ENCODE assay signal across 27 cellular contexts in genomic region chr9:130237071-130237470, GRCh38. TPM values are rescaled to one million over a fixed set of nuclear protein-coding genes. Genes with fewer than 3 reads are reported as not detected.
DNase-seq lines count a peak whose midpoint lies in the region; ATAC-seq, FAIRE-seq and TF ChIP-seq lines count a peak whose summit lies in the region.
"Had no signal": no experiment of that assay in that cellular context is flagged by ENCODE, and none has a peak within 500 bp of the region (broad histone marks: within the 10 kb centered on the region; RNA-seq: fewer than 3 reads in every experiment).

No MANE protein-coding gene starts in this region.

- CTCF ChIA-PET in K562 (lab: Yijun Ruan, JAX; ENCODE audit: low intra/inter-chr PET ratio) = interaction anchor here (0.6 to 2.8 kb wide), 4 partner anchors 129 to 351 kb away, joined by 3 to 29 read pairs (median 4); no protein-coding TSS in a partner anchor
- CTCF ChIA-PET in activated naive CD4-positive, alpha-beta T cell treated with anti-CD3 and anti-CD28 coated beads, Interleukin-2, amount 10 ng/mL, durations not matched to agents 7 days and 5 days (lab: Charles Lee) = interaction anchor here (1.3 to 3.5 kb wide), 4 partner anchors 10 to 130 kb away, joined by 3 to 33 read pairs (median 10); no protein-coding TSS in a partner anchor

- H3K4me3 Mint-ChIP-seq in activated T-cell treated with anti-CD3 and anti-CD28 coated beads, Interleukin-2, amount 50 U/mL, for 24 hours = no peak overlapping the region
- H3K4me3 Mint-ChIP-seq in activated naive CD4-positive, alpha-beta T cell treated with anti-CD3 and anti-CD28 coated beads, Interleukin-2, amount 10 ng/mL, durations not matched to agents 7 days and 5 days = no peak overlapping the region
- H3K4me3 Mint-ChIP-seq: activated CD8-positive, alpha-beta T cell treated with anti-CD3 and anti-CD28 coated beads for 36 hours; activated naive CD8-positive, alpha-beta T cell treated with anti-CD3 and anti-CD28 coated beads, Interleukin-2, amount 10 ng/mL, durations not matched to agents 7 days and 5 days; activated T-cell treated with anti-CD3 and anti-CD28 coated beads, Interleukin-2, amount 50 U/mL, for 72 hours; CD8-positive, alpha-beta T cell; memory B cell; neural progenitor cell had no signal

- H3K4me2 ChIP-seq in K562 (ENCODE audit: insufficient read depth, low read length) = no peak overlapping the region
- H3K4me2 ChIP-seq: neural progenitor cell had no signal

- no peak for FAIRE-seq in K562 (lab: Jason Lieb, UNC)
- FAIRE-seq: GM18507 had no signal

- no peaks in the 10 kb centered on the region for H3K9me1 ChIP-seq in K562 (ENCODE audit: control insufficient read depth, insufficient read depth, low read length)

- 77% methylated on average over 8 of the region's 11 CpGs for WGBS in K562 (ENCODE audit: insufficient coverage, low coverage, missing lambda C conversion rate)
- 0 to 43% methylated on average over 4 to 10 of the region's 11 CpGs for WGBS in gastroesophageal sphincter (ENCODE audit: low coverage in 1 of 2), 2 donors

- POLR2A ChIA-PET in K562 (lab: Yijun Ruan, JAX) = no interaction called here

- TF ChIP-seq POLR2A in K562 (conservative IDR thresholded peaks at IDR 0.05) = no peak
- TF ChIP-seq POLR2A in gastroesophageal sphincter (IDR thresholded peaks at IDR 0.05) = no peak

- no TSS peak for BruUV-seq in K562 (replicated peaks; lab: Mats Ljungman, UMichigan)

- intact Hi-C loops in K562 (cut with micrococcal nuclease) = loop anchor here (2.0 kb wide), 2 partner anchors 130 to 350 kb away; no protein-coding TSS in a partner anchor

- H3K4me3 ChIP-seq in K562 (no peak overlapping the region), gastroesophageal sphincter (no peak overlapping the region), rectal smooth muscle tissue (ENCODE audit: low read length) (no peak overlapping the region), MG63 (no peak overlapping the region)
- H3K4me3 ChIP-seq: GM23248, heart left ventricle, neural progenitor cell, tibial artery had no signal

- H3K4me1 ChIP-seq in K562 (replicated peaks in 1 of 2; ENCODE audit: control insufficient read depth in 2 of 2, insufficient read depth in 2 of 2, low read length in 2 of 2) (peaks cover 21 to 32% of the 10 kb centered on the region in 2 experiments), gastroesophageal sphincter (peaks cover 0 to 45% (median 10%) of the 10 kb centered on the region in 3 donors), rectal smooth muscle tissue (ENCODE audit: control insufficient read depth, insufficient read depth, low read length) (peaks cover 29% of the 10 kb centered on the region)
- H3K4me1 ChIP-seq: neural progenitor cell had no signal

- no peak overlapping the region for H2AFZ ChIP-seq in K562 (ENCODE audit: low read depth, low read length)
- H2AFZ ChIP-seq: GM23248, neural progenitor cell had no signal

- no peaks in the 10 kb centered on the region for H3K27me3 Mint-ChIP-seq in activated T-cell treated with anti-CD3 and anti-CD28 coated beads, Interleukin-2, amount 50 U/mL, for 24 hours
- peaks cover 11% of the 10 kb centered on the region for H3K27me3 Mint-ChIP-seq in activated naive CD4-positive, alpha-beta T cell treated with anti-CD3 and anti-CD28 coated beads, Interleukin-2, amount 10 ng/mL, durations not matched to agents 7 days and 5 days
- H3K27me3 Mint-ChIP-seq: activated CD8-positive, alpha-beta T cell treated with anti-CD3 and anti-CD28 coated beads for 36 hours had no signal

- peaks cover 17% of the 10 kb centered on the region; the same call in 2 of the 3 replicates for H3K36me3 ChIP-seq in K562 (ENCODE audit: control insufficient read depth, insufficient read depth, low read length)
- H3K36me3 ChIP-seq in gastroesophageal sphincter = peaks cover 0 to 30% of the 10 kb centered on the region in 2 donors
- H3K36me3 ChIP-seq in rectal smooth muscle tissue (ENCODE audit: control insufficient read depth, insufficient read depth, low read length) = no peaks in the 10 kb centered on the region
- H3K36me3 ChIP-seq in MG63 = peaks cover 8% of the 10 kb centered on the region
- H3K36me3 ChIP-seq: heart left ventricle, neural progenitor cell had no signal

- H4K20me1 ChIP-seq in K562 (replicated peaks; ENCODE audit: control insufficient read depth, insufficient read depth, low read length) = 0 out of 2 replicates have a peak, but pooled peaks cover 4% of the 10 kb centered on the region

- no peak overlapping the region for H3K9ac ChIP-seq in K562 (ENCODE audit: insufficient read depth in 1 of 2, low read depth in 2 of 2, low read length in 2 of 2)
- H3K9ac ChIP-seq in rectal smooth muscle tissue (ENCODE audit: low read length) = no peak overlapping the region
- H3K9ac ChIP-seq: GM23248, neural progenitor cell had no signal

- no peaks in the 10 kb centered on the region for H3K79me2 ChIP-seq in K562 (ENCODE audit: control insufficient read depth, insufficient read depth, low read length)

- ATAC-seq in K562 (no peak), gastroesophageal sphincter (no peak)
- ATAC-seq: activated CD8-positive, alpha-beta T cell treated with anti-CD3 and anti-CD28 coated beads for 36 hours; activated T-cell treated with anti-CD3 and anti-CD28 coated beads, Interleukin-2, amount 50 U/mL, for 72 hours; CD8-positive, alpha-beta T cell; heart left ventricle had no signal

- peaks cover 38% of the 10 kb centered on the region for H3K4me1 Mint-ChIP-seq in activated T-cell treated with anti-CD3 and anti-CD28 coated beads, Interleukin-2, amount 50 U/mL, for 24 hours (ENCODE audit: low read depth)
- peaks cover 23% of the 10 kb centered on the region for H3K4me1 Mint-ChIP-seq in activated naive CD4-positive, alpha-beta T cell treated with anti-CD3 and anti-CD28 coated beads, Interleukin-2, amount 10 ng/mL, durations not matched to agents 7 days and 5 days

- in situ Hi-C loops in Caki2 (cut with HindIII; ENCODE audit: low pct_unique_long_range_greater_than_20kb, low sequenced_read_pairs) = no loop called here
- in situ Hi-C loops in K562 (cut with MboI) = loop anchor here (5.0 kb wide), 1 partner anchor 125 kb away; no protein-coding TSS in a partner anchor

- H3K9me3 ChIP-seq in K562 (replicated peaks; ENCODE audit: control insufficient read depth, insufficient read depth, low read depth, low read length) (no peaks in the 10 kb centered on the region), gastroesophageal sphincter (no peaks in the 10 kb centered on the region), MG63 (no peaks in the 10 kb centered on the region)
- H3K9me3 ChIP-seq: heart left ventricle, tibial artery had no signal

- TF ChIP-seq CTCF in K562 (IDR thresholded peaks at IDR 0.05 in 2 of 3, conservative IDR thresholded peaks at IDR 0.05 in 1 of 3; ENCODE audit: insufficient read depth in 2 of 3, low read depth in 1 of 3, low read length in 3 of 3) (no peak), gastroesophageal sphincter (IDR thresholded peaks at IDR 0.05) (no peak)

- H3K27ac Mint-ChIP-seq in activated T-cell treated with anti-CD3 and anti-CD28 coated beads, Interleukin-2, amount 50 U/mL, for 24 hours = no peak overlapping the region
- H3K27ac Mint-ChIP-seq in activated naive CD4-positive, alpha-beta T cell treated with anti-CD3 and anti-CD28 coated beads, Interleukin-2, amount 10 ng/mL, durations not matched to agents 7 days and 5 days = no peak overlapping the region
- H3K27ac Mint-ChIP-seq: activated CD8-positive, alpha-beta T cell treated with anti-CD3 and anti-CD28 coated beads for 36 hours; activated naive CD8-positive, alpha-beta T cell treated with anti-CD3 and anti-CD28 coated beads, Interleukin-2, amount 10 ng/mL, durations not matched to agents 7 days and 5 days; activated T-cell treated with anti-CD3 and anti-CD28 coated beads, Interleukin-2, amount 50 U/mL, for 72 hours; CD8-positive, alpha-beta T cell; IgD-negative memory B cell; memory B cell; neural progenitor cell had no signal

- H3K27me3 ChIP-seq in K562 (ENCODE audit: control insufficient read depth in 2 of 2, insufficient read depth in 2 of 2, low read length in 2 of 2) = no peaks in the 10 kb centered on the region
- H3K27me3 ChIP-seq in gastroesophageal sphincter = no peaks in the 10 kb centered on the region
- no peaks in the 10 kb centered on the region for H3K27me3 ChIP-seq in rectal smooth muscle tissue (ENCODE audit: control insufficient read depth, insufficient read depth, low read length)
- no peaks in the 10 kb centered on the region for H3K27me3 ChIP-seq in MG63
- H3K27me3 ChIP-seq: brain microvascular endothelial cell, heart left ventricle, neural progenitor cell, tibial artery had no signal

- TF ChIP-seq RAD21 in K562 (CRISPR knock-in tag; conservative IDR thresholded peaks at IDR 0.05 in 1 of 2, IDR thresholded peaks at IDR 0.05 in 1 of 2) = no peak

- H3K9me3 Mint-ChIP-seq in activated T-cell treated with anti-CD3 and anti-CD28 coated beads, Interleukin-2, amount 50 U/mL, for 24 hours = no peaks in the 10 kb centered on the region
- H3K9me3 Mint-ChIP-seq in activated naive CD4-positive, alpha-beta T cell treated with anti-CD3 and anti-CD28 coated beads, Interleukin-2, amount 10 ng/mL, durations not matched to agents 7 days and 5 days = no peaks in the 10 kb centered on the region
- H3K9me3 Mint-ChIP-seq: activated CD8-positive, alpha-beta T cell treated with anti-CD3 and anti-CD28 coated beads for 36 hours; activated naive CD8-positive, alpha-beta T cell treated with anti-CD3 and anti-CD28 coated beads, Interleukin-2, amount 10 ng/mL, durations not matched to agents 7 days and 5 days; activated T-cell treated with anti-CD3 and anti-CD28 coated beads, Interleukin-2, amount 50 U/mL, for 72 hours; CD8-positive, alpha-beta T cell; IgD-negative memory B cell; memory B cell; neural progenitor cell had no signal

- DNase-seq in Caki2 (ENCODE audit: low read depth) (peak; percentile 54), K562 (ENCODE audit: extremely low read depth in 1 of 4, low spot score in 3 of 4) (no peak), HK-2 (ENCODE audit: unreplicated experiment) (no peak), MG63 (no peak)
- DNase-seq in activated T-cell treated with anti-CD3 and anti-CD28 coated beads, Interleukin-2, amount 50 U/mL, for 24 hours = no peak
- DNase-seq in activated naive CD4-positive, alpha-beta T cell treated with anti-CD3 and anti-CD28 coated beads, Interleukin-2, amount 10 ng/mL, durations not matched to agents 7 days and 5 days = no peak
- DNase-seq: activated naive CD8-positive, alpha-beta T cell treated with anti-CD3 and anti-CD28 coated beads, Interleukin-2, amount 10 ng/mL, durations not matched to agents 7 days and 5 days; activated T-cell treated with anti-CD3 and anti-CD28 coated beads, Interleukin-2, amount 50 U/mL, for 72 hours; brain microvascular endothelial cell; CD8-positive, alpha-beta T cell; dermis blood vessel endothelial cell; GM23248; heart left ventricle; NCI-H2081 treated with DMSO at 0.1 percent for 48 hours; NCI-H524; retina; SHP77; tibial artery had no signal

- TF ChIP-seq EP300 in K562 (IDR thresholded peaks at IDR 0.05; ENCODE audit: low read length) (no peak), gastroesophageal sphincter (IDR thresholded peaks at IDR 0.05) (no peak)

- peaks cover 17% of the 10 kb centered on the region for H3K36me3 Mint-ChIP-seq in activated T-cell treated with anti-CD3 and anti-CD28 coated beads, Interleukin-2, amount 50 U/mL, for 24 hours (ENCODE audit: low read depth)
- H3K36me3 Mint-ChIP-seq in activated naive CD4-positive, alpha-beta T cell treated with anti-CD3 and anti-CD28 coated beads, Interleukin-2, amount 10 ng/mL, durations not matched to agents 7 days and 5 days = no peaks in the 10 kb centered on the region
- H3K36me3 Mint-ChIP-seq: activated naive CD8-positive, alpha-beta T cell treated with anti-CD3 and anti-CD28 coated beads, Interleukin-2, amount 10 ng/mL, durations not matched to agents 7 days and 5 days; CD8-positive, alpha-beta T cell; IgD-negative memory B cell; memory B cell had no signal

- H3K27ac ChIP-seq in K562 (ENCODE audit: extremely low read depth, low read depth, low read length) (no peak overlapping the region), gastroesophageal sphincter (peak overlapping the region; percentile 21 to 87 (median 83)), rectal smooth muscle tissue (ENCODE audit: low read depth, low read length) (peak overlapping the region; percentile 80)
- H3K27ac ChIP-seq: brain microvascular endothelial cell, GM23248, neural progenitor cell, tibial artery, VCaP had no signal

RNA-seq across cellular contexts. Expression of gene HMCN2, which starts 28.5 kb away (rescaled TPM):
- total RNA-seq in Caki2 (2014; rRNA removed; shearing (Covaris generic); ENCODE audit: low replicate concordance) = not detected in 2 replicates
- total RNA-seq in K562 (2011; cell fraction: chromatin; rRNA removed; ENCODE audit: low replicate concordance) = 0.28 TPM in 1 of 2 replicates, not detected in the other
- 0.13 and 0.17 TPM in 2 replicates for total RNA-seq in K562 (2011; cell fraction: nucleolus; rRNA removed)
- total RNA-seq in K562 (2011; cell fraction: nucleoplasm; rRNA removed) = 0.15 TPM in 1 of 2 replicates, not detected in the other
- total RNA-seq in K562 (2014; rRNA removed) (not detected in 2 replicates), K562 (2014; rRNA removed; fragmentation: Illumina TruSeq; extraction: Trizol) (not detected in 2 replicates), K562 (2015; rRNA removed; fragmentation: Illumina TruSeq; extraction: Trizol) (not detected in 2 replicates), K562 (2021) (0.02 TPM in 1 of 2 replicates, not detected in the other), gastroesophageal sphincter (10 to 100 TPM in 3 of 4 donors, 1 to 10 TPM in 1; 9.6 to 21.1 (median 15.5) TPM)
- polyA plus RNA-seq in K562 (2011; rRNA removed) (0.01 TPM in 1 of 2 replicates, not detected in the other), K562 (2014; fragmentation: Illumina TruSeq; extraction: Trizol) (not detected in 2 replicates), K562 (2014; fragmentation: Nextera tagmentation; extraction: Ambion mirVana) (not detected), K562 (2014; rRNA removed) (0.01 TPM in 1 of 2 replicates, not detected in the other)
- 0.03 TPM in 2 replicates for polyA plus RNA-seq in K562 (2011; cell fraction: cytosol; rRNA removed)
- 0.06 and 0.17 TPM in 2 replicates for polyA plus RNA-seq in K562 (2011; cell fraction: nucleus; rRNA removed)
- polyA plus RNA-seq in K562 (2012) = 0.01 TPM in 1 of 2 replicates, not detected in the other
- 0.09 TPM in 1 of 2 replicates, not detected in the other for polyA minus RNA-seq in K562 (2011; rRNA and poly(A)+ RNA removed)
- polyA minus RNA-seq in K562 (2011; cell fraction: cytosol; rRNA and poly(A)+ RNA removed) = not detected in 2 replicates
- polyA minus RNA-seq in K562 (2011; cell fraction: nucleus; rRNA and poly(A)+ RNA removed) = under 0.01 TPM in 1 of 2 replicates, not detected in the other
- total RNA-seq in MG63 (2014; rRNA removed; shearing (Covaris generic); ENCODE audit: low replicate concordance) = 0.20 TPM in 1 of 2 replicates, not detected in the other
- total RNA-seq: activated CD8-positive, alpha-beta T cell treated with anti-CD3 and anti-CD28 coated beads for 36 hours; activated naive CD8-positive, alpha-beta T cell treated with anti-CD3 and anti-CD28 coated beads, Interleukin-2, amount 10 ng/mL, durations not matched to agents 7 days and 5 days; CD8-positive, alpha-beta T cell; GM23248; T-helper 1 cell treated with Interleukin-12 subunit alpha and Interleukin-12 subunit beta and Interleukin-4 antibody, amounts not matched to agents 30 ng/mL and 1 ng/mL, for 36 hours had no signal
- polyA plus RNA-seq: GM23248, IgD-negative memory B cell had no signal
